Comparison of ENCODE assay signal across 1 cellular context in the genomic region with DNA sequence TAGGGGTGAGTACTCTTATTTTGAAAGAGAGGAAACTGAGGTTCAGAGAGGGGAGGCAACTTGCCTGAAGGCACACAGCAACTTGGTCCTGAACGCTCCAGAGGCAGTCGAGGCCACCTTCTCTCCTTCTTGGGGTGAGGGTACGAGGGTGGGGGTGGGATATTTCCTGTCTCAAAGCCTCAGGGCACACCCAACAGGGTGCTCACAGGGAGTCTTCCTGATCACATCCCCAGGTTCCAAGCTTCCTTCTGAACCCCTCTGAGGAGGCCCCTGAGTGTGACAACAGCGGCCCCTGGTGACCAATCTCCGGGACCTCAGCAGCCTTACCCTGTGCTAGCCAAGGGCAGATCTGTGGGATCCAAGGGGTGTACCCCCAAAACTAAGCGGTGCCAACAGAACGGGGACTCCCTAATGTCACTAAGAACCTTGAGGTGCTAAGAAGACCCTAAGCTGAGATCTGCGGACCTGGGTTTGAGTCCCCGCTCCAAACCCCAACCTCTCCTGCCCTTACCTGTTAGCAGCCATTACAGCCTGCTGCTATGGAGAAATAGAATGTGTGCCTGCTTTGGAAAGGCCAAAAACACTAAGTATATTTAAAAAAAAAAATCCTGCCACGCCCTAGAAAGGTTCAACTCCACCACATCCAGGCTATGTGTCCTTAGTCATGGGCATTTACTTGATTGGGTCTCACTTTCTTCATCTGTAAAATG.
A peak's percentile ranks its signal among the peaks of the same experiment; 100 is the strongest.
TF ChIP-seq lines count a peak whose summit lies in the region.

No MANE protein-coding gene starts in this region.

TF ChIP-seq in HepG2, 621 proteins besides CTCF, POLR2A, EP300 and RAD21 (continued from another document and continues in another):
- TF ChIP-seq YY1 (IDR thresholded peaks at IDR 0.05; ENCODE audit: insufficient read depth, insufficient replicate concordance, low read depth, low read length): peak; percentile 44
- TF ChIP-seq BORCS8-MEF2B (CRISPR knock-in tag; IDR thresholded peaks at IDR 0.05): no peak; the same call in 1 of the 2 replicates
- peak; percentile 52 for TF ChIP-seq XRCC5 (optimal IDR thresholded peaks at IDR 0.05; ENCODE audit: low read length)
- TF ChIP-seq KMT2A (CRISPR knock-in tag; IDR thresholded peaks at IDR 0.05): 0 out of 2 replicates have a peak, but pooled peaks have one; percentile 28
- TF ChIP-seq, protein P1, sequence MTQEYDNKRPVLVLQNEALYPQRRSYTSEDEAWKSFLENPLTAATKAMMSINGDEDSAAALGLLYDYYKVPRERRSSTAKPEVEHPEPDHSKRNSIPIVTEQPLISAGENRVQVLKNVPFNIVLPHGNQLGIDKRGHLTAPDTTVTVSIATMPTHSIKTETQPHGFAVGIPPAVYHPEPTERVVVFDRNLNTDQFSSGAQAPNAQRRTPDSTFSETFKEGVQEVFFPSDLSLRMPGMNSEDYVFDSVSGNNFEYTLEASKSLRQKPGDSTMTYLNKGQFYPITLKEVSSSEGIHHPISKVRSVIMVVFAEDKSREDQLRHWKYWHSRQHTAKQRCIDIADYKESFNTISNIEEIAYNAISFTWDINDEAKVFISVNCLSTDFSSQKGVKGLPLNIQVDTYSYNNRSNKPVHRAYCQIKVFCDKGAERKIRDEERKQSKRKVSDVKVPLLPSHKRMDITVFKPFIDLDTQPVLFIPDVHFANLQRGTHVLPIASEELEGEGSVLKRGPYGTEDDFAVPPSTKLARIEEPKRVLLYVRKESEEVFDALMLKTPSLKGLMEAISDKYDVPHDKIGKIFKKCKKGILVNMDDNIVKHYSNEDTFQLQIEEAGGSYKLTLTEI (CRISPR knock-in tag; conservative IDR thresholded peaks at IDR 0.05): no peak
- TF ChIP-seq, protein P2, sequence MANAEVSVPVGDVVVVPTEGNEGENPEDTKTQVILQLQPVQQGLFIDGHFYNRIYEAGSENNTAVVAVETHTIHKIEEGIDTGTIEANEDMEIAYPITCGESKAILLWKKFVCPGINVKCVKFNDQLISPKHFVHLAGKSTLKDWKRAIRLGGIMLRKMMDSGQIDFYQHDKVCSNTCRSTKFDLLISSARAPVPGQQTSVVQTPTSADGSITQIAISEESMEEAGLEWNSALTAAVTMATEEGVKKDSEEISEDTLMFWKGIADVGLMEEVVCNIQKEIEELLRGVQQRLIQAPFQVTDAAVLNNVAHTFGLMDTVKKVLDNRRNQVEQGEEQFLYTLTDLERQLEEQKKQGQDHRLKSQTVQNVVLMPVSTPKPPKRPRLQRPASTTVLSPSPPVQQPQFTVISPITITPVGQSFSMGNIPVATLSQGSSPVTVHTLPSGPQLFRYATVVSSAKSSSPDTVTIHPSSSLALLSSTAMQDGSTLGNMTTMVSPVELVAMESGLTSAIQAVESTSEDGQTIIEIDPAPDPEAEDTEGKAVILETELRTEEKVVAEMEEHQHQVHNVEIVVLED (CRISPR knock-in tag; IDR thresholded peaks at IDR 0.05; ENCODE audit: borderline replicate concordance): no peak
- TF ChIP-seq, protein P3, sequence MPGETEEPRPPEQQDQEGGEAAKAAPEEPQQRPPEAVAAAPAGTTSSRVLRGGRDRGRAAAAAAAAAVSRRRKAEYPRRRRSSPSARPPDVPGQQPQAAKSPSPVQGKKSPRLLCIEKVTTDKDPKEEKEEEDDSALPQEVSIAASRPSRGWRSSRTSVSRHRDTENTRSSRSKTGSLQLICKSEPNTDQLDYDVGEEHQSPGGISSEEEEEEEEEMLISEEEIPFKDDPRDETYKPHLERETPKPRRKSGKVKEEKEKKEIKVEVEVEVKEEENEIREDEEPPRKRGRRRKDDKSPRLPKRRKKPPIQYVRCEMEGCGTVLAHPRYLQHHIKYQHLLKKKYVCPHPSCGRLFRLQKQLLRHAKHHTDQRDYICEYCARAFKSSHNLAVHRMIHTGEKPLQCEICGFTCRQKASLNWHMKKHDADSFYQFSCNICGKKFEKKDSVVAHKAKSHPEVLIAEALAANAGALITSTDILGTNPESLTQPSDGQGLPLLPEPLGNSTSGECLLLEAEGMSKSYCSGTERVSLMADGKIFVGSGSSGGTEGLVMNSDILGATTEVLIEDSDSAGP (CRISPR knock-in tag; IDR thresholded peaks at IDR 0.05; ENCODE audit: borderline replicate concordance): peak; percentile 15; the same call in 1 of the 2 replicates
- TF ChIP-seq POGZ (CRISPR knock-in tag; IDR thresholded peaks at IDR 0.05): no peak
- TF ChIP-seq PLRG1 (conservative IDR thresholded peaks at IDR 0.05): no peak
- no peak for TF ChIP-seq ZNF143 (CRISPR knock-in tag; IDR thresholded peaks at IDR 0.05)
- no peak for TF ChIP-seq ZNF790 (CRISPR knock-in tag; IDR thresholded peaks at IDR 0.05; ENCODE audit: borderline replicate concordance)
- TF ChIP-seq ZNF207 (IDR thresholded peaks at IDR 0.05; ENCODE audit: borderline replicate concordance): no peak
- peak; percentile 19; the same call in 1 of the 2 replicates for TF ChIP-seq FOXK1 (CRISPR knock-in tag; IDR thresholded peaks at IDR 0.05; ENCODE audit: borderline replicate concordance, low read depth)
- TF ChIP-seq LCORL (IDR thresholded peaks at IDR 0.05): no peak
- 0 out of 2 replicates have a peak, but pooled peaks have one; percentile 47 for TF ChIP-seq LCORL (CRISPR knock-in tag; IDR thresholded peaks at IDR 0.05)
- TF ChIP-seq, protein P4, sequence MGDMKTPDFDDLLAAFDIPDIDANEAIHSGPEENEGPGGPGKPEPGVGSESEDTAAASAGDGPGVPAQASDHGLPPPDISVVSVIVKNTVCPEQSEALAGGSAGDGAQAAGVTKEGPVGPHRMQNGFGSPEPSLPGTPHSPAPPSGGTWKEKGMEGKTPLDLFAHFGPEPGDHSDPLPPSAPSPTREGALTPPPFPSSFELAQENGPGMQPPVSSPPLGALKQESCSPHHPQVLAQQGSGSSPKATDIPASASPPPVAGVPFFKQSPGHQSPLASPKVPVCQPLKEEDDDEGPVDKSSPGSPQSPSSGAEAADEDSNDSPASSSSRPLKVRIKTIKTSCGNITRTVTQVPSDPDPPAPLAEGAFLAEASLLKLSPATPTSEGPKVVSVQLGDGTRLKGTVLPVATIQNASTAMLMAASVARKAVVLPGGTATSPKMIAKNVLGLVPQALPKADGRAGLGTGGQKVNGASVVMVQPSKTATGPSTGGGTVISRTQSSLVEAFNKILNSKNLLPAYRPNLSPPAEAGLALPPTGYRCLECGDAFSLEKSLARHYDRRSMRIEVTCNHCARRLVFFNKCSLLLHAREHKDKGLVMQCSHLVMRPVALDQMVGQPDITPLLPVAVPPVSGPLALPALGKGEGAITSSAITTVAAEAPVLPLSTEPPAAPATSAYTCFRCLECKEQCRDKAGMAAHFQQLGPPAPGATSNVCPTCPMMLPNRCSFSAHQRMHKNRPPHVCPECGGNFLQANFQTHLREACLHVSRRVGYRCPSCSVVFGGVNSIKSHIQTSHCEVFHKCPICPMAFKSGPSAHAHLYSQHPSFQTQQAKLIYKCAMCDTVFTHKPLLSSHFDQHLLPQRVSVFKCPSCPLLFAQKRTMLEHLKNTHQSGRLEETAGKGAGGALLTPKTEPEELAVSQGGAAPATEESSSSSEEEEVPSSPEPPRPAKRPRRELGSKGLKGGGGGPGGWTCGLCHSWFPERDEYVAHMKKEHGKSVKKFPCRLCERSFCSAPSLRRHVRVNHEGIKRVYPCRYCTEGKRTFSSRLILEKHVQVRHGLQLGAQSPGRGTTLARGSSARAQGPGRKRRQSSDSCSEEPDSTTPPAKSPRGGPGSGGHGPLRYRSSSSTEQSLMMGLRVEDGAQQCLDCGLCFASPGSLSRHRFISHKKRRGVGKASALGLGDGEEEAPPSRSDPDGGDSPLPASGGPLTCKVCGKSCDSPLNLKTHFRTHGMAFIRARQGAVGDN (CRISPR knock-in tag; IDR thresholded peaks at IDR 0.05): peak; percentile 27
- TF ChIP-seq SMARCE1 (IDR thresholded peaks at IDR 0.05; ENCODE audit: borderline replicate concordance): no peak
- TF ChIP-seq ZNF672 (CRISPR knock-in tag; IDR thresholded peaks at IDR 0.05): no peak
- TF ChIP-seq NFKBIZ (CRISPR knock-in tag; IDR thresholded peaks at IDR 0.05): no peak
- TF ChIP-seq CBFB (CRISPR knock-in tag; IDR thresholded peaks at IDR 0.05): no peak
- TF ChIP-seq, protein P5, sequence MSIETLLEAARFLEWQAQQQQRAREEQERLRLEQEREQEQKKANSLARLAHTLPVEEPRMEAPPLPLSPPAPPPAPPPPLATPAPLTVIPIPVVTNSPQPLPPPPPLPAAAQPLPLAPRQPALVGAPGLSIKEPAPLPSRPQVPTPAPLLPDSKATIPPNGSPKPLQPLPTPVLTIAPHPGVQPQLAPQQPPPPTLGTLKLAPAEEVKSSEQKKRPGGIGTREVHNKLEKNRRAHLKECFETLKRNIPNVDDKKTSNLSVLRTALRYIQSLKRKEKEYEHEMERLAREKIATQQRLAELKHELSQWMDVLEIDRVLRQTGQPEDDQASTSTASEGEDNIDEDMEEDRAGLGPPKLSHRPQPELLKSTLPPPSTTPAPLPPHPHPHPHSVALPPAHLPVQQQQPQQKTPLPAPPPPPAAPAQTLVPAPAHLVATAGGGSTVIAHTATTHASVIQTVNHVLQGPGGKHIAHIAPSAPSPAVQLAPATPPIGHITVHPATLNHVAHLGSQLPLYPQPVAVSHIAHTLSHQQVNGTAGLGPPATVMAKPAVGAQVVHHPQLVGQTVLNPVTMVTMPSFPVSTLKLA (IDR thresholded peaks at IDR 0.05): no peak
- TF ChIP-seq, protein P6, sequence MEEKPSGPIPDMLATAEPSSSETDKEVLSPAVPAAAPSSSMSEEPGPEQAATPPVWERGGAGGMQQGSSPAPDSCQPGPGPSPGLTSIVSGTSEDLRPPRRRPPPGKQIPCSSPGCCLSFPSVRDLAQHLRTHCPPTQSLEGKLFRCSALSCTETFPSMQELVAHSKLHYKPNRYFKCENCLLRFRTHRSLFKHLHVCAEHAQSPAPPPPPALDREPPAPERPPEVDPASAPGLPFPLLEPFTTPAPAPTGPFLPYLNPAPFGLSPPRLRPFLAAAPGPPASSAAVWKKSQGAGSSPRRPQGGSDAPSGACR (CRISPR knock-in tag; IDR thresholded peaks at IDR 0.05): no peak
- TF ChIP-seq SNRNP70 (IDR thresholded peaks at IDR 0.05; ENCODE audit: low read depth, low read length): no peak
- no peak for TF ChIP-seq HOXA5 (CRISPR knock-in tag; IDR thresholded peaks at IDR 0.05)
- TF ChIP-seq, protein P7, sequence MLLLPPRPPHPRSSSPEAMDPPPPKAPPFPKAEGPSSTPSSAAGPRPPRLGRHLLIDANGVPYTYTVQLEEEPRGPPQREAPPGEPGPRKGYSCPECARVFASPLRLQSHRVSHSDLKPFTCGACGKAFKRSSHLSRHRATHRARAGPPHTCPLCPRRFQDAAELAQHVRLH (CRISPR knock-in tag; IDR thresholded peaks at IDR 0.05; ENCODE audit: borderline replicate concordance, low read depth): peak; percentile 57; the same call in 1 of the 2 replicates
- no peak for TF ChIP-seq PHB2 (IDR thresholded peaks at IDR 0.05; ENCODE audit: partially characterized antibody)
- no peak for TF ChIP-seq MIXL1 (CRISPR knock-in tag; IDR thresholded peaks at IDR 0.05)
- 0 out of 2 replicates have a peak, but pooled peaks have one; percentile 42 for TF ChIP-seq IRF2 (CRISPR knock-in tag; IDR thresholded peaks at IDR 0.05)
- TF ChIP-seq, protein P8, sequence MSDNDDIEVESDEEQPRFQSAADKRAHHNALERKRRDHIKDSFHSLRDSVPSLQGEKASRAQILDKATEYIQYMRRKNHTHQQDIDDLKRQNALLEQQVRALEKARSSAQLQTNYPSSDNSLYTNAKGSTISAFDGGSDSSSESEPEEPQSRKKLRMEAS (IDR thresholded peaks at IDR 0.05): peak; percentile 48; the same call in 1 of the 2 replicates
- TF ChIP-seq SMAD3 (CRISPR knock-in tag; IDR thresholded peaks at IDR 0.05): no peak
- no peak for TF ChIP-seq MAZ (IDR thresholded peaks at IDR 0.05; ENCODE audit: borderline replicate concordance, low read depth, low read length)
- no peak for TF ChIP-seq MAZ (CRISPR knock-in tag; IDR thresholded peaks at IDR 0.05; ENCODE audit: low read depth)
- TF ChIP-seq ELF3 (CRISPR knock-in tag; IDR thresholded peaks at IDR 0.05): peak; percentile 19; the same call in 1 of the 2 replicates
- TF ChIP-seq, protein P9, sequence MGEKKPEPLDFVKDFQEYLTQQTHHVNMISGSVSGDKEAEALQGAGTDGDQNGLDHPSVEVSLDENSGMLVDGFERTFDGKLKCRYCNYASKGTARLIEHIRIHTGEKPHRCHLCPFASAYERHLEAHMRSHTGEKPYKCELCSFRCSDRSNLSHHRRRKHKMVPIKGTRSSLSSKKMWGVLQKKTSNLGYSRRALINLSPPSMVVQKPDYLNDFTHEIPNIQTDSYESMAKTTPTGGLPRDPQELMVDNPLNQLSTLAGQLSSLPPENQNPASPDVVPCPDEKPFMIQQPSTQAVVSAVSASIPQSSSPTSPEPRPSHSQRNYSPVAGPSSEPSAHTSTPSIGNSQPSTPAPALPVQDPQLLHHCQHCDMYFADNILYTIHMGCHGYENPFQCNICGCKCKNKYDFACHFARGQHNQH (CRISPR knock-in tag; IDR thresholded peaks at IDR 0.05): no peak
- TF ChIP-seq SAP130 (CRISPR knock-in tag; IDR thresholded peaks at IDR 0.05; ENCODE audit: low read depth): 0 out of 2 replicates have a peak, but pooled peaks have one; percentile 25
- TF ChIP-seq KLF16 (CRISPR knock-in tag; IDR thresholded peaks at IDR 0.05): peak in 1 of 2 experiments; percentile 50; a peak in 1 of 4 replicates
- no peak for TF ChIP-seq ZNF354B (CRISPR knock-in tag; IDR thresholded peaks at IDR 0.05)
- TF ChIP-seq ZSCAN20 (CRISPR knock-in tag; IDR thresholded peaks at IDR 0.05; ENCODE audit: borderline replicate concordance): no peak
- no peak for TF ChIP-seq SNAI1 (CRISPR knock-in tag; IDR thresholded peaks at IDR 0.05; ENCODE audit: borderline replicate concordance)
- TF ChIP-seq KDM5B (CRISPR knock-in tag; IDR thresholded peaks at IDR 0.05; ENCODE audit: borderline replicate concordance): 0 out of 2 replicates have a peak, but pooled peaks have one; percentile 18
- TF ChIP-seq, protein P10, sequence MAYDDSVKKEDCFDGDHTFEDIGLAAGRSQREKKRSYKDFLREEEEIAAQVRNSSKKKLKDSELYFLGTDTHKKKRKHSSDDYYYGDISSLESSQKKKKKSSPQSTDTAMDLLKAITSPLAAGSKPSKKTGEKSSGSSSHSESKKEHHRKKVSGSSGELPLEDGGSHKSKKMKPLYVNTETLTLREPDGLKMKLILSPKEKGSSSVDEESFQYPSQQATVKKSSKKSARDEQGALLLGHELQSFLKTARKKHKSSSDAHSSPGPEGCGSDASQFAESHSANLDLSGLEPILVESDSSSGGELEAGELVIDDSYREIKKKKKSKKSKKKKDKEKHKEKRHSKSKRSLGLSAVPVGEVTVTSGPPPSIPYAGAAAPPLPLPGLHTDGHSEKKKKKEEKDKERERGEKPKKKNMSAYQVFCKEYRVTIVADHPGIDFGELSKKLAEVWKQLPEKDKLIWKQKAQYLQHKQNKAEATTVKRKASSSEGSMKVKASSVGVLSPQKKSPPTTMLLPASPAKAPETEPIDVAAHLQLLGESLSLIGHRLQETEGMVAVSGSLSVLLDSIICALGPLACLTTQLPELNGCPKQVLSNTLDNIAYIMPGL (CRISPR knock-in tag; IDR thresholded peaks at IDR 0.05; ENCODE audit: borderline replicate concordance in 1 of 2, low read depth in 1 of 2): 0 out of 4 replicates have a peak, but pooled peaks of 1 of the 2 experiments have one; percentile 43
- TF ChIP-seq NCOA2 (CRISPR knock-in tag; IDR thresholded peaks at IDR 0.05): peak; percentile 12; the same call in 1 of the 2 replicates
- TF ChIP-seq ZNF274 (CRISPR knock-in tag; IDR thresholded peaks at IDR 0.05): no peak
- TF ChIP-seq, protein P11, sequence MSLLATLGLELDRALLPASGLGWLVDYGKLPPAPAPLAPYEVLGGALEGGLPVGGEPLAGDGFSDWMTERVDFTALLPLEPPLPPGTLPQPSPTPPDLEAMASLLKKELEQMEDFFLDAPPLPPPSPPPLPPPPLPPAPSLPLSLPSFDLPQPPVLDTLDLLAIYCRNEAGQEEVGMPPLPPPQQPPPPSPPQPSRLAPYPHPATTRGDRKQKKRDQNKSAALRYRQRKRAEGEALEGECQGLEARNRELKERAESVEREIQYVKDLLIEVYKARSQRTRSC (CRISPR knock-in tag; IDR thresholded peaks at IDR 0.05; ENCODE audit: low read depth): no peak
- TF ChIP-seq SRY (CRISPR knock-in tag; IDR thresholded peaks at IDR 0.05): no peak
